ENCODE assay signal across 8 cellular contexts in the genomic region with DNA sequence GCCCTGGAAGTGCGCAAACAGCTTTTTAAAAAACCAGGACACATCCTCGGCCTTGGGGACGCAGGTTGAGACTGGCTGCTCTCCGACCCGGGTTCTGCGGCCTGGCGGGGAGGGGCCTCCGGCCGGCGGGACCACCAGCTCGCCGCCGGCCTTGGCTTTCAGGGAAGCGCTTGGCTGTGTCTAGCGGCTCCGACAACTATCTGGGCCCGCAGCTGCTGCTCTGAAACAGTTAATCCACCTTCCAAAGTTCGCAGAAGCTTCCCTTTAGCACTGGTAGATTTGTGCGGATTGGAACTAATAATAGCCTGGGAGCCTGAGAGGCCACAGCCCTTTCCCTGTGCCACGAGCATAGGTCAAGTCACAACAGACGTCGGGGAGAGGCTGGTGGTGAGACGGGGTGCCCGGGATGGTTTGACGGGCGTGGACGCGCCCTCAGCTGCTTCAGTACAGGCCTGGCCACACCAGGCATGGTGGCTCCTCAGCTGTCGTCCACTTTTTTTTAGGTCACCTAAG. TPM values are rescaled to one million over a fixed set of nuclear protein-coding genes. Genes with fewer than 3 reads are reported as not detected.
DNase-seq lines count a peak whose midpoint lies in the region; ATAC-seq and TF ChIP-seq lines count a peak whose summit lies in the region.

No MANE protein-coding gene starts in this region.

- no peaks in the 10 kb centered on the region for H3K79me2 ChIP-seq in smooth muscle cell (ENCODE audit: low read depth)

- no peaks in the 10 kb centered on the region for H3K27me3 Mint-ChIP-seq in activated CD4-positive, alpha-beta T cell treated with anti-CD3 and anti-CD28 coated beads for 36 hours
- H3K27me3 Mint-ChIP-seq in WTC11 (ENCODE audit: low read depth), result peaks cover 14% of the 10 kb centered on the region

- H4K20me1 ChIP-seq in smooth muscle cell (ENCODE audit: low read depth), result no peaks in the 10 kb centered on the region

- H3F3A ChIP-seq in smooth muscle cell (ENCODE audit: low read depth), result no peaks in the 10 kb centered on the region

- H3K4me3 ChIP-seq in iPS-18c (ENCODE audit: insufficient read depth, low read depth, low read length) (peak overlapping the region; percentile 69), smooth muscle cell (peak overlapping the region; percentile 46)

- peak overlapping the region; percentile 89 for H3K4me2 ChIP-seq in smooth muscle cell

- H3K4me3 Mint-ChIP-seq in activated CD4-positive, alpha-beta T cell treated with anti-CD3 and anti-CD28 coated beads for 36 hours, result peak overlapping the region; percentile 64
- H3K4me3 Mint-ChIP-seq in WTC11, result peak overlapping the region; percentile 79

- H3K36me3 ChIP-seq in smooth muscle cell (ENCODE audit: low read depth), result no peaks in the 10 kb centered on the region

- H3K4me1 ChIP-seq in smooth muscle cell (ENCODE audit: low read depth), result peaks cover 23% of the 10 kb centered on the region

- POLR2A ChIA-PET in activated CD4-positive, alpha-beta T cell treated with anti-CD3 and anti-CD28 coated beads for 36 hours (lab: Charles Lee), result no interaction called here
- POLR2A ChIA-PET in WTC11 (lab: Charles Lee), result interaction anchor here (1.2 to 1.5 kb wide), 2 partner anchors 49 to 166 kb away, joined by 3 read pairs; no protein-coding TSS in a partner anchor

- peaks cover 31% of the 10 kb centered on the region for H3K4me1 Mint-ChIP-seq in activated CD4-positive, alpha-beta T cell treated with anti-CD3 and anti-CD28 coated beads for 36 hours
- H3K4me1 Mint-ChIP-seq in WTC11, result peaks cover 46% of the 10 kb centered on the region

- intact Hi-C loops in activated CD4-positive, alpha-beta T cell treated with anti-CD3 and anti-CD28 coated beads for 36 hours (cut with DNase I, micrococcal nuclease), result loop anchor here (2.0 to 10.0 kb wide), 6 partner anchors 51 to 719 kb away; a partner anchor contains a TSS

- in situ Hi-C loops in ACHN (cut with HindIII; ENCODE audit: low pct_ligation_motif_present, low pct_unique_long_range_greater_than_20kb, low sequenced_read_pairs), result no loop called here

- DNase-seq in activated CD4-positive, alpha-beta T cell treated with anti-CD3 and anti-CD28 coated beads for 36 hours, result no peak
- DNase-seq in activated CD4-positive, alpha-beta T cell treated with anti-CD3 and anti-CD28 coated beads, Interleukin-2, amount 50 U/mL, for 4 hours, result no peak
- peak; percentile 58 for DNase-seq in WTC11 (ENCODE audit: low spot score)
- no peak for DNase-seq in smooth muscle cell (lab: John Stamatoyannopoulos, UW; ENCODE audit: unreplicated experiment)
- DNase-seq in ACHN, result no peak
- no peak for DNase-seq in NCI-H2107 (lab: John Stamatoyannopoulos, UW)
- DNase-seq in NCI-H69 (lab: John Stamatoyannopoulos, UW), result no peak

- no peak for ATAC-seq in activated CD4-positive, alpha-beta T cell treated with anti-CD3 and anti-CD28 coated beads for 36 hours
- ATAC-seq in WTC11, result peak; percentile 41

- H2AFZ ChIP-seq in smooth muscle cell (ENCODE audit: low read depth), result peak overlapping the region; percentile 43

- peaks cover 10% of the 10 kb centered on the region for H3K36me3 Mint-ChIP-seq in activated CD4-positive, alpha-beta T cell treated with anti-CD3 and anti-CD28 coated beads for 36 hours (ENCODE audit: low read depth)
- H3K36me3 Mint-ChIP-seq in WTC11, result no peaks in the 10 kb centered on the region

- TF ChIP-seq CTCF in WTC11 (IDR thresholded peaks at IDR 0.05), result no peak
- TF ChIP-seq CTCF in smooth muscle cell (IDR thresholded peaks at IDR 0.05; ENCODE audit: borderline replicate concordance, insufficient read depth, poor library complexity, severe bottlenecking), result no peak

- H3K27ac Mint-ChIP-seq in activated CD4-positive, alpha-beta T cell treated with anti-CD3 and anti-CD28 coated beads for 36 hours, result no peak overlapping the region
- H3K27ac Mint-ChIP-seq in WTC11, result no peak overlapping the region

- H3K27me3 ChIP-seq in smooth muscle cell (ENCODE audit: low read depth), result peaks cover 18% of the 10 kb centered on the region

- H3K9ac ChIP-seq in smooth muscle cell (ENCODE audit: low read depth), result no peak overlapping the region

- H3K9me3 ChIP-seq in iPS-18c (ENCODE audit: control insufficient read depth, insufficient read depth, low read length) (no peaks in the 10 kb centered on the region), smooth muscle cell (replicated peaks; ENCODE audit: low read depth) (no peaks in the 10 kb centered on the region)

- H3K9me3 Mint-ChIP-seq in activated CD4-positive, alpha-beta T cell treated with anti-CD3 and anti-CD28 coated beads for 36 hours (ENCODE audit: low read depth), result no peaks in the 10 kb centered on the region
- H3K9me3 Mint-ChIP-seq in WTC11, result no peaks in the 10 kb centered on the region

- WGBS in smooth muscle cell (ENCODE audit: low lambda C conversion rate), result 48% methylated on average over 29 of the region's 29 CpGs

- CTCF ChIA-PET in activated CD4-positive, alpha-beta T cell treated with anti-CD3 and anti-CD28 coated beads for 36 hours (lab: Charles Lee), result interaction anchor here (1.1 to 1.4 kb wide), 3 partner anchors 8 to 48 kb away, joined by 3 to 5 read pairs (median 4); no protein-coding TSS in a partner anchor
- CTCF ChIA-PET in WTC11 (lab: Charles Lee), result interaction anchor here (2.0 to 2.2 kb wide), 3 partner anchors 21 to 130 kb away, joined by 4 to 6 read pairs (median 5); no protein-coding TSS in a partner anchor

- no peak overlapping the region for H3K27ac ChIP-seq in smooth muscle cell (ENCODE audit: low read depth)

TF ChIP-seq in WTC11, 78 proteins besides CTCF, POLR2A, EP300 and RAD21:
- TF ChIP-seq, protein P1, sequence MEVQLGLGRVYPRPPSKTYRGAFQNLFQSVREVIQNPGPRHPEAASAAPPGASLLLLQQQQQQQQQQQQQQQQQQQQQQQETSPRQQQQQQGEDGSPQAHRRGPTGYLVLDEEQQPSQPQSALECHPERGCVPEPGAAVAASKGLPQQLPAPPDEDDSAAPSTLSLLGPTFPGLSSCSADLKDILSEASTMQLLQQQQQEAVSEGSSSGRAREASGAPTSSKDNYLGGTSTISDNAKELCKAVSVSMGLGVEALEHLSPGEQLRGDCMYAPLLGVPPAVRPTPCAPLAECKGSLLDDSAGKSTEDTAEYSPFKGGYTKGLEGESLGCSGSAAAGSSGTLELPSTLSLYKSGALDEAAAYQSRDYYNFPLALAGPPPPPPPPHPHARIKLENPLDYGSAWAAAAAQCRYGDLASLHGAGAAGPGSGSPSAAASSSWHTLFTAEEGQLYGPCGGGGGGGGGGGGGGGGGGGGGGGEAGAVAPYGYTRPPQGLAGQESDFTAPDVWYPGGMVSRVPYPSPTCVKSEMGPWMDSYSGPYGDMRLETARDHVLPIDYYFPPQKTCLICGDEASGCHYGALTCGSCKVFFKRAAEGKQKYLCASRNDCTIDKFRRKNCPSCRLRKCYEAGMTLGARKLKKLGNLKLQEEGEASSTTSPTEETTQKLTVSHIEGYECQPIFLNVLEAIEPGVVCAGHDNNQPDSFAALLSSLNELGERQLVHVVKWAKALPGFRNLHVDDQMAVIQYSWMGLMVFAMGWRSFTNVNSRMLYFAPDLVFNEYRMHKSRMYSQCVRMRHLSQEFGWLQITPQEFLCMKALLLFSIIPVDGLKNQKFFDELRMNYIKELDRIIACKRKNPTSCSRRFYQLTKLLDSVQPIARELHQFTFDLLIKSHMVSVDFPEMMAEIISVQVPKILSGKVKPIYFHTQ (CRISPR knock-in tag; IDR thresholded peaks at IDR 0.05), result no peak
- TF ChIP-seq, protein P2, sequence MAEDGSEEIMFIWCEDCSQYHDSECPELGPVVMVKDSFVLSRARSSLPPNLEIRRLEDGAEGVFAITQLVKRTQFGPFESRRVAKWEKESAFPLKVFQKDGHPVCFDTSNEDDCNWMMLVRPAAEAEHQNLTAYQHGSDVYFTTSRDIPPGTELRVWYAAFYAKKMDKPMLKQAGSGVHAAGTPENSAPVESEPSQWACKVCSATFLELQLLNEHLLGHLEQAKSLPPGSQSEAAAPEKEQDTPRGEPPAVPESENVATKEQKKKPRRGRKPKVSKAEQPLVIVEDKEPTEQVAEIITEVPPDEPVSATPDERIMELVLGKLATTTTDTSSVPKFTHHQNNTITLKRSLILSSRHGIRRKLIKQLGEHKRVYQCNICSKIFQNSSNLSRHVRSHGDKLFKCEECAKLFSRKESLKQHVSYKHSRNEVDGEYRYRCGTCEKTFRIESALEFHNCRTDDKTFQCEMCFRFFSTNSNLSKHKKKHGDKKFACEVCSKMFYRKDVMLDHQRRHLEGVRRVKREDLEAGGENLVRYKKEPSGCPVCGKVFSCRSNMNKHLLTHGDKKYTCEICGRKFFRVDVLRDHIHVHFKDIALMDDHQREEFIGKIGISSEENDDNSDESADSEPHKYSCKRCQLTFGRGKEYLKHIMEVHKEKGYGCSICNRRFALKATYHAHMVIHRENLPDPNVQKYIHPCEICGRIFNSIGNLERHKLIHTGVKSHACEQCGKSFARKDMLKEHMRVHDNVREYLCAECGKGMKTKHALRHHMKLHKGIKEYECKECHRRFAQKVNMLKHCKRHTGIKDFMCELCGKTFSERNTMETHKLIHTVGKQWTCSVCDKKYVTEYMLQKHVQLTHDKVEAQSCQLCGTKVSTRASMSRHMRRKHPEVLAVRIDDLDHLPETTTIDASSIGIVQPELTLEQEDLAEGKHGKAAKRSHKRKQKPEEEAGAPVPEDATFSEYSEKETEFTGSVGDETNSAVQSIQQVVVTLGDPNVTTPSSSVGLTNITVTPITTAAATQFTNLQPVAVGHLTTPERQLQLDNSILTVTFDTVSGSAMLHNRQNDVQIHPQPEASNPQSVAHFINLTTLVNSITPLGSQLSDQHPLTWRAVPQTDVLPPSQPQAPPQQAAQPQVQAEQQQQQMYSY (CRISPR knock-in tag; IDR thresholded peaks at IDR 0.05), result no peak
- TF ChIP-seq ETV6 (CRISPR knock-in tag; IDR thresholded peaks at IDR 0.05) (no peak), SOX15 (CRISPR knock-in tag; IDR thresholded peaks at IDR 0.05) (no peak), ZBTB21 (CRISPR knock-in tag; IDR thresholded peaks at IDR 0.05; ENCODE audit: borderline replicate concordance) (no peak), JUN (CRISPR knock-in tag; IDR thresholded peaks at IDR 0.05) (no peak), EMX1 (CRISPR knock-in tag; IDR thresholded peaks at IDR 0.05) (no peak), KAT7 (CRISPR knock-in tag; IDR thresholded peaks at IDR 0.05; ENCODE audit: borderline replicate concordance) (no peak)

RNA-seq across cellular contexts. Expression of a gene that starts 1.2 kb away (rescaled TPM):
- 10 to 100 TPM; 31.9 to 34.8 TPM for total RNA-seq in activated CD4-positive, alpha-beta T cell treated with anti-CD3 and anti-CD28 coated beads for 36 hours
- 31.5 to 36.3 TPM (median 35.1 TPM) in 3 replicates for total RNA-seq in WTC11 (2021)
- 14.0 and 24.6 TPM in 2 replicates for total RNA-seq in smooth muscle cell
- polyA plus RNA-seq in smooth muscle cell, result 8.8 and 9.3 TPM in 2 replicates

RNA-seq across cellular contexts. Expression of a gene that starts 50.1 kb away (rescaled TPM):
- 10 to 100 TPM; 15.6 to 23.0 TPM for total RNA-seq in activated CD4-positive, alpha-beta T cell treated with anti-CD3 and anti-CD28 coated beads for 36 hours
- 39.4 to 48.5 TPM (median 45.3 TPM) in 3 replicates for total RNA-seq in WTC11 (2021)
- 44.0 and 52.1 TPM in 2 replicates for total RNA-seq in smooth muscle cell
- polyA plus RNA-seq in smooth muscle cell, result 40.9 and 46.5 TPM in 2 replicates
